18 cellular contexts compared by ENCODE assay signal in genomic region chr19:4986056-4986455, GRCh38. TPM values are rescaled to one million over a fixed set of nuclear protein-coding genes. Genes with fewer than 3 reads are reported as not detected.
DNase-seq lines count a peak whose midpoint lies in the region; ATAC-seq and TF ChIP-seq lines count a peak whose summit lies in the region.
"Had no signal": no experiment of that assay in that cellular context is flagged by ENCODE, and none has a peak within 500 bp of the region (broad histone marks: within the 10 kb centered on the region; RNA-seq: fewer than 3 reads in every experiment).

No MANE protein-coding gene starts in this region.

- H4K8ac ChIP-seq in IMR-90 (ENCODE audit: low read depth in 2 of 2, low read length in 2 of 2), result no peak overlapping the region
- H4K8ac ChIP-seq in mesenchymal stem cell (ENCODE audit: low read length), result no peak overlapping the region

- no peaks in the 10 kb centered on the region for H3K27me3 ChIP-seq in BLaER1 treated with 17β-estradiol and CSF1 and Interleukin-3, amounts not matched to agents 10 nM and 100 nM
- no peaks in the 10 kb centered on the region for H3K27me3 ChIP-seq in IMR-90 (ENCODE audit: control insufficient read depth, insufficient read depth, low read length)
- H3K27me3 ChIP-seq in mesenchymal stem cell (ENCODE audit: control insufficient read depth in 1 of 2, insufficient read depth in 1 of 2, low read length in 2 of 2), result no peaks in the 10 kb centered on the region
- H3K27me3 ChIP-seq: SJSA1 had no signal

- peak overlapping the region; percentile 53 to 91 (median 81) for H3K4me2 ChIP-seq in BLaER1 treated with 17β-estradiol and CSF1 and Interleukin-3, amounts not matched to agents 10 nM and 100 nM
- H3K4me2 ChIP-seq in IMR-90 (ENCODE audit: low read depth, low read length) (no peak overlapping the region), mesenchymal stem cell (ENCODE audit: low read length, poor library complexity, severe bottlenecking) (no peak overlapping the region)

- H3K9me3 ChIP-seq in BLaER1 treated with 17β-estradiol and CSF1 and Interleukin-3, amounts not matched to agents 10 nM and 100 nM (replicated peaks in 1 of 11), result no peaks in the 10 kb centered on the region
- no peaks in the 10 kb centered on the region for H3K9me3 ChIP-seq in IMR-90 (ENCODE audit: control insufficient read depth, insufficient read depth, low read length)
- H3K9me3 ChIP-seq in mesenchymal stem cell (ENCODE audit: control insufficient read depth, low read length), result no peaks in the 10 kb centered on the region
- H3K9me3 ChIP-seq: SJSA1 had no signal

- WGBS in IMR-90 (ENCODE audit: extremely low coverage in 2 of 2, insufficient read length in 1 of 2), 2 experiments, result 90% methylated on average over 14 of the region's 19 CpGs; no CpG with 5 or more reads in 1 of the 2 experiments
- 94% methylated on average over 19 of the region's 19 CpGs for WGBS in mesenchymal stem cell

- CTCF ChIA-PET in IMR-90 (lab: Yijun Ruan, JAX), result interaction anchor here (0.6 kb wide), 1 partner anchor 59 kb away, joined by 7 read pairs; no protein-coding TSS in a partner anchor

- intact Hi-C loops in IMR-90 (cut with micrococcal nuclease), result no loop called here

- dilution Hi-C loops in IMR-90 (cut with HindIII; ENCODE audit: low sequenced_read_pairs, unreplicated experiment), result no loop called here

- in situ Hi-C loops in IMR-90 (cut with MboI; ENCODE audit: low sequenced_read_pairs), result no loop called here

- no peak overlapping the region for H2AFZ ChIP-seq in IMR-90 (replicated peaks; ENCODE audit: low read length, poor library complexity)
- no peak overlapping the region for H2AFZ ChIP-seq in mesenchymal stem cell (ENCODE audit: low read depth, low read length)

- BruUV-seq in IMR-90 (replicated peaks; lab: Mats Ljungman, UMichigan), result no TSS peak

- H3K18ac ChIP-seq in IMR-90 (ENCODE audit: low read depth, low read length) (no peak overlapping the region), mesenchymal stem cell (ENCODE audit: low read depth in 1 of 2, low read length in 2 of 2) (no peak overlapping the region)

- POLR2A ChIA-PET in IMR-90 (lab: Charles Lee; ENCODE audit: unreplicated experiment), result no interaction called here

- no peak overlapping the region for H3K4me3 ChIP-seq in BLaER1 treated with 17β-estradiol and CSF1 and Interleukin-3, amounts not matched to agents 10 nM and 100 nM
- H3K4me3 ChIP-seq in IMR-90 (ENCODE audit: insufficient read depth, low read depth, low read length) (no peak overlapping the region), mesenchymal stem cell (ENCODE audit: insufficient read depth in 1 of 2, low read depth in 1 of 2, low read length in 2 of 2) (no peak overlapping the region)
- H3K4me3 ChIP-seq: K562, SJSA1 had no signal

- no peak for TF ChIP-seq POLR2A in IMR-90 (IDR thresholded peaks at IDR 0.05; ENCODE audit: low read depth, low read length)

- no peak for TF ChIP-seq CTCF in IMR-90 (conservative IDR thresholded peaks at IDR 0.05; ENCODE audit: low read depth, low read length)

- H3K36me3 ChIP-seq in BLaER1 treated with 17β-estradiol and CSF1 and Interleukin-3, amounts not matched to agents 10 nM and 100 nM, result peaks cover 0 to 43% (median 7%) of the 10 kb centered on the region in 11 experiments; a peak in 9 of 22 replicates
- H3K36me3 ChIP-seq in IMR-90 (ENCODE audit: control insufficient read depth, insufficient read depth, low read length), result peaks cover 6% of the 10 kb centered on the region; the same call in 1 of the 2 replicates
- H3K36me3 ChIP-seq in mesenchymal stem cell (ENCODE audit: control insufficient read depth in 1 of 2, insufficient read depth in 2 of 2, low read depth in 1 of 2, low read length in 2 of 2), result peaks cover 3 to 41% of the 10 kb centered on the region in 2 experiments

- H4K91ac ChIP-seq in IMR-90 (ENCODE audit: insufficient read depth, low read depth, low read length) (no peak overlapping the region), mesenchymal stem cell (ENCODE audit: low read length) (no peak overlapping the region)

- H2AK9ac ChIP-seq in IMR-90 (replicated peaks; ENCODE audit: low read depth, low read length, poor library complexity), result peak overlapping the region; percentile 61

- H2BK15ac ChIP-seq in IMR-90 (ENCODE audit: low read depth, low read length) (no peak overlapping the region), mesenchymal stem cell (ENCODE audit: low read depth, poor library complexity, severe bottlenecking) (peak overlapping the region; percentile 40)

- DNase-seq in IMR-90 (no peak), mesenchymal stem cell (no peak), retina (peak; percentile 49), MV-4-11 (lab: John Stamatoyannopoulos, UW) (no peak)
- DNase-seq: ACHN; AML-193; Calu3; CD4-positive, alpha-beta T cell; DMS53; H9; NCI-H146; NCI-H2081; NCI-H82 had no signal

- peaks cover 95 to 100% (median 100%) of the 10 kb centered on the region in 11 experiments for H4K20me1 ChIP-seq in BLaER1 treated with 17β-estradiol and CSF1 and Interleukin-3, amounts not matched to agents 10 nM and 100 nM
- H4K20me1 ChIP-seq in IMR-90 (ENCODE audit: insufficient read depth, low read length), result peaks cover 97% of the 10 kb centered on the region

- H3K27ac ChIP-seq in BLaER1 treated with 17β-estradiol and CSF1 and Interleukin-3, amounts not matched to agents 10 nM and 100 nM, result no peak overlapping the region
- H3K27ac ChIP-seq in IMR-90 (ENCODE audit: insufficient read depth, low read length) (no peak overlapping the region), mesenchymal stem cell (ENCODE audit: low read length, poor library complexity, severe bottlenecking) (no peak overlapping the region)
- H3K27ac ChIP-seq: SJSA1 had no signal

- H3K56ac ChIP-seq in IMR-90 (ENCODE audit: extremely low read depth, insufficient read depth, low read length), result no peak overlapping the region

- H2BK5ac ChIP-seq in IMR-90 (ENCODE audit: low read depth, low read length, poor library complexity, severe bottlenecking) (no peak overlapping the region), mesenchymal stem cell (ENCODE audit: low read depth, low read length, poor library complexity, severe bottlenecking) (no peak overlapping the region)

- ATAC-seq in IMR-90 (ENCODE audit: low read depth), result no peak
- ATAC-seq in HG03139 (IDR thresholded peaks at IDR 0.05; ENCODE audit: unreplicated experiment), result no peak
- no peak for ATAC-seq in HG02798 (IDR thresholded peaks at IDR 0.05; ENCODE audit: poor library complexity, unreplicated experiment)
- ATAC-seq: K562 had no signal

- H2AK5ac ChIP-seq in IMR-90 (ENCODE audit: low read depth, low read length) (no peak overlapping the region), mesenchymal stem cell (ENCODE audit: low read length, severe bottlenecking) (no peak overlapping the region)

- H2BK120ac ChIP-seq in IMR-90 (ENCODE audit: low read depth, low read length), result no peak overlapping the region
- H2BK120ac ChIP-seq in mesenchymal stem cell (ENCODE audit: low read depth, low read length), result no peak overlapping the region

- H3K14ac ChIP-seq in IMR-90 (replicated peaks; ENCODE audit: low read depth, low read length) (no peak overlapping the region), mesenchymal stem cell (ENCODE audit: low read length in 2 of 2) (no peak overlapping the region)

- H3K4me1 ChIP-seq in BLaER1 treated with 17β-estradiol and CSF1 and Interleukin-3, amounts not matched to agents 10 nM and 100 nM, result peaks cover 66 to 95% (median 85%) of the 10 kb centered on the region in 10 experiments
- H3K4me1 ChIP-seq in IMR-90 (ENCODE audit: control insufficient read depth, insufficient read depth, low read length) (peaks cover 22% of the 10 kb centered on the region), mesenchymal stem cell (ENCODE audit: control insufficient read depth, insufficient read depth, low read depth, low read length) (peaks cover 59% of the 10 kb centered on the region)

- H3K23ac ChIP-seq in IMR-90 (ENCODE audit: low read depth, low read length) (no peak overlapping the region), mesenchymal stem cell (ENCODE audit: low read length in 2 of 2) (no peak overlapping the region)

- peaks cover 26% of the 10 kb centered on the region for H3K9me1 ChIP-seq in IMR-90 (ENCODE audit: insufficient read depth, low read length)

- TF ChIP-seq RAD21 in IMR-90 (IDR thresholded peaks at IDR 0.05; ENCODE audit: low read length), result no peak

- H2BK12ac ChIP-seq in mesenchymal stem cell (ENCODE audit: low read length in 2 of 2), result no peak overlapping the region

- peaks cover 13 to 92% of the 10 kb centered on the region in 2 experiments for H3K79me1 ChIP-seq in IMR-90 (ENCODE audit: low read depth in 1 of 2, low read length in 2 of 2)
- peaks cover 43% of the 10 kb centered on the region for H3K79me1 ChIP-seq in mesenchymal stem cell (replicated peaks; ENCODE audit: low read length, poor library complexity, severe bottlenecking)

- peak overlapping the region in 10 of 11 experiments; percentile 1 to 61 (median 34); a peak in 14 of 22 replicates for H3K9ac ChIP-seq in BLaER1 treated with 17β-estradiol and CSF1 and Interleukin-3, amounts not matched to agents 10 nM and 100 nM
- H3K9ac ChIP-seq in IMR-90 (ENCODE audit: low read depth, low read length), result no peak overlapping the region
- H3K9ac ChIP-seq in mesenchymal stem cell (ENCODE audit: low read length), result peak overlapping the region; percentile 18

- no peak overlapping the region for H2BK20ac ChIP-seq in IMR-90 (ENCODE audit: low read depth, low read length)

- no peak overlapping the region for H4K5ac ChIP-seq in IMR-90 (ENCODE audit: low read depth, low read length)

- H3K4ac ChIP-seq in IMR-90 (ENCODE audit: low read depth, low read length) (no peak overlapping the region), mesenchymal stem cell (ENCODE audit: low read depth in 1 of 2, low read length in 2 of 2) (no peak overlapping the region)

TF ChIP-seq in IMR-90, 13 proteins besides CTCF, POLR2A, EP300 and RAD21 (continues in another document):
- no peak for TF ChIP-seq RCOR1 (IDR thresholded peaks at IDR 0.05; ENCODE audit: insufficient replicate concordance, low read length)
- TF ChIP-seq BHLHE40 (IDR thresholded peaks at IDR 0.05; ENCODE audit: low read depth, low read length), result no peak
- no peak for TF ChIP-seq NFE2L2 (IDR thresholded peaks at IDR 0.05; ENCODE audit: low read depth, low read length)
- TF ChIP-seq ELK1 (IDR thresholded peaks at IDR 0.05; ENCODE audit: borderline replicate concordance, low read depth, low read length), result no peak

RNA-seq across cellular contexts. Expression of gene KDM4B, which starts 17.1 kb away (rescaled TPM):
- 5.0 TPM in 2 replicates for total RNA-seq in IMR-90 (2012; rRNA removed)
- polyA plus RNA-seq in IMR-90 (2012; rRNA removed), result 17.9 and 20.8 TPM in 2 replicates
- 9.5 and 17.5 TPM in 2 replicates for polyA plus RNA-seq in IMR-90 (2012; cell fraction: cytosol; rRNA removed)
- polyA plus RNA-seq in IMR-90 (2012; cell fraction: nucleus; rRNA removed; ENCODE audit: low replicate concordance), result 37.9 and 61.0 TPM in 2 replicates
- 13.3 TPM for polyA plus RNA-seq in mesenchymal stem cell (2013, experiment 1 of 2)
- polyA plus RNA-seq in mesenchymal stem cell (2013, experiment 2 of 2), result 11.9 TPM

Comparison
In these comparisons a context has a peak if more than half of its experiments do, and no peak if none do; other contexts are left out.
1. H3K4me2 ChIP-seq: peak in BLaER1 treated with 17β-estradiol and CSF1 and Interleukin-3, amounts not matched to agents 10 nM and 100 nM (11 of 11); none in IMR-90 (single experiment) and mesenchymal stem cell (single experiment).